In the genomic region with DNA sequence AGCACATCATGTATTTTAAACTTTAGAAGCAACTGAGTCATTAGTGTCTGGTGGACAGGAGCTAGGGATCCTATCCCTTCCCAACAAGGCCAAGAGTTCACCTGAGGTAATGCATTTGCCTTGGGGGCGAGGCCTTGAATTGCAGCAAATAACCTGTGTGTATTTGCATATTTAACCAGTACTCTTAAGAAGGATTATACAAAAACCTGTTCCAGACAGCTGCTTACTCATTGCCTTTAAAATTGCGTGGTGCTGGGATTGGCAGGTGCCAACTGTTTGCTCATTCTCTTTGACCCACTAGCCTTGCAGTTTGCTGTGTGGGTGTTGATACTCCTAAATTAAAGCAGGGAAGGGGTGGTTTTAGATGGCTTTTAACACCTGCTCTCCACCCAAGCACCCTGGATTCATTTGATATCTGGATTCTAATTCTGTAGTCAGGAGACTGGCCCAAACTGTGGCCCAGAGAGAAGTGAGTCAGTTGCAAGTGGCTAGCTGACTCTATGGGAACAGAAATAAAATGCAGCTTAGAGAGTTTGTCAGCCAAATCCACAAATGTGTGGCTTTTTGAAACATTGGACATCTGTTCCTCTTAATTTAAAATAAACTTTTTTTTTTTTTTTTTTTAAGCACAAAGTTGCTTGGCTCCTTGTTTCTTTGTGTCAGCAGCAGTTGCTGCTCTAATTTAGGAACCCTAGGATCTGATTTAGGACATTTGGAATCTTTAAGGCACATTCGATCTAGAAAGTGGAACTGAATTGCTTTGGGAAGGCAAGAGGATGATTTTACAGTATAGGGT, we compare ENCODE assay signal across 1 cellular context.
TF ChIP-seq lines count a peak whose summit lies in the region.

No MANE protein-coding gene starts in this region.

TF ChIP-seq in GM12878, 131 proteins besides CTCF, POLR2A, EP300 and RAD21 (continued from another document and continues in another):
- no peak for TF ChIP-seq HDAC6 (IDR thresholded peaks at IDR 0.05; ENCODE audit: unreplicated experiment)
- TF ChIP-seq, protein P1, sequence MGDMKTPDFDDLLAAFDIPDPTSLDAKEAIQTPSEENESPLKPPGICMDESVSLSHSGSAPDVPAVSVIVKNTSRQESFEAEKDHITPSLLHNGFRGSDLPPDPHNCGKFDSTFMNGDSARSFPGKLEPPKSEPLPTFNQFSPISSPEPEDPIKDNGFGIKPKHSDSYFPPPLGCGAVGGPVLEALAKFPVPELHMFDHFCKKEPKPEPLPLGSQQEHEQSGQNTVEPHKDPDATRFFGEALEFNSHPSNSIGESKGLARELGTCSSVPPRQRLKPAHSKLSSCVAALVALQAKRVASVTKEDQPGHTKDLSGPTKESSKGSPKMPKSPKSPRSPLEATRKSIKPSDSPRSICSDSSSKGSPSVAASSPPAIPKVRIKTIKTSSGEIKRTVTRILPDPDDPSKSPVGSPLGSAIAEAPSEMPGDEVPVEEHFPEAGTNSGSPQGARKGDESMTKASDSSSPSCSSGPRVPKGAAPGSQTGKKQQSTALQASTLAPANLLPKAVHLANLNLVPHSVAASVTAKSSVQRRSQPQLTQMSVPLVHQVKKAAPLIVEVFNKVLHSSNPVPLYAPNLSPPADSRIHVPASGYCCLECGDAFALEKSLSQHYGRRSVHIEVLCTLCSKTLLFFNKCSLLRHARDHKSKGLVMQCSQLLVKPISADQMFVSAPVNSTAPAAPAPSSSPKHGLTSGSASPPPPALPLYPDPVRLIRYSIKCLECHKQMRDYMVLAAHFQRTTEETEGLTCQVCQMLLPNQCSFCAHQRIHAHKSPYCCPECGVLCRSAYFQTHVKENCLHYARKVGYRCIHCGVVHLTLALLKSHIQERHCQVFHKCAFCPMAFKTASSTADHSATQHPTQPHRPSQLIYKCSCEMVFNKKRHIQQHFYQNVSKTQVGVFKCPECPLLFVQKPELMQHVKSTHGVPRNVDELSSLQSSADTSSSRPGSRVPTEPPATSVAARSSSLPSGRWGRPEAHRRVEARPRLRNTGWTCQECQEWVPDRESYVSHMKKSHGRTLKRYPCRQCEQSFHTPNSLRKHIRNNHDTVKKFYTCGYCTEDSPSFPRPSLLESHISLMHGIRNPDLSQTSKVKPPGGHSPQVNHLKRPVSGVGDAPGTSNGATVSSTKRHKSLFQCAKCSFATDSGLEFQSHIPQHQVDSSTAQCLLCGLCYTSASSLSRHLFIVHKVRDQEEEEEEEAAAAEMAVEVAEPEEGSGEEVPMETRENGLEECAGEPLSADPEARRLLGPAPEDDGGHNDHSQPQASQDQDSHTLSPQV (IDR thresholded peaks at IDR 0.05), result no peak
- peak; percentile 80; the same call in 1 of the 2 replicates for TF ChIP-seq NFXL1 (IDR thresholded peaks at IDR 0.05; ENCODE audit: borderline replicate concordance)
- TF ChIP-seq, protein P2, sequence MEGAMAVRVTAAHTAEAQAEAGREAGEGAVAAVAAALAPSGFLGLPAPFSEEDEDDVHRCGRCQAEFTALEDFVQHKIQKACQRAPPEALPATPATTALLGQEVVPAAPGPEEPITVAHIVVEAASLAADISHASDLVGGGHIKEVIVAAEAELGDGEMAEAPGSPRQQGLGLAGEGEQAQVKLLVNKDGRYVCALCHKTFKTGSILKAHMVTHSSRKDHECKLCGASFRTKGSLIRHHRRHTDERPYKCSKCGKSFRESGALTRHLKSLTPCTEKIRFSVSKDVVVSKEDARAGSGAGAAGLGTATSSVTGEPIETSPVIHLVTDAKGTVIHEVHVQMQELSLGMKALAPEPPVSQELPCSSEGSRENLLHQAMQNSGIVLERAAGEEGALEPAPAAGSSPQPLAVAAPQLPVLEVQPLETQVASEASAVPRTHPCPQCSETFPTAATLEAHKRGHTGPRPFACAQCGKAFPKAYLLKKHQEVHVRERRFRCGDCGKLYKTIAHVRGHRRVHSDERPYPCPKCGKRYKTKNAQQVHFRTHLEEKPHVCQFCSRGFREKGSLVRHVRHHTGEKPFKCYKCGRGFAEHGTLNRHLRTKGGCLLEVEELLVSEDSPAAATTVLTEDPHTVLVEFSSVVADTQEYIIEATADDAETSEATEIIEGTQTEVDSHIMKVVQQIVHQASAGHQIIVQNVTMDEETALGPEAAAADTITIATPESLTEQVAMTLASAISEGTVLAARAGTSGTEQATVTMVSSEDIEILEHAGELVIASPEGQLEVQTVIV (IDR thresholded peaks at IDR 0.05; ENCODE audit: borderline replicate concordance, partially characterized antibody), result no peak
- TF ChIP-seq SUZ12 (IDR thresholded peaks at IDR 0.05; ENCODE audit: unreplicated experiment), result no peak
- TF ChIP-seq HCFC1 (IDR thresholded peaks at IDR 0.05; ENCODE audit: low read length), result no peak
- TF ChIP-seq, protein P3, sequence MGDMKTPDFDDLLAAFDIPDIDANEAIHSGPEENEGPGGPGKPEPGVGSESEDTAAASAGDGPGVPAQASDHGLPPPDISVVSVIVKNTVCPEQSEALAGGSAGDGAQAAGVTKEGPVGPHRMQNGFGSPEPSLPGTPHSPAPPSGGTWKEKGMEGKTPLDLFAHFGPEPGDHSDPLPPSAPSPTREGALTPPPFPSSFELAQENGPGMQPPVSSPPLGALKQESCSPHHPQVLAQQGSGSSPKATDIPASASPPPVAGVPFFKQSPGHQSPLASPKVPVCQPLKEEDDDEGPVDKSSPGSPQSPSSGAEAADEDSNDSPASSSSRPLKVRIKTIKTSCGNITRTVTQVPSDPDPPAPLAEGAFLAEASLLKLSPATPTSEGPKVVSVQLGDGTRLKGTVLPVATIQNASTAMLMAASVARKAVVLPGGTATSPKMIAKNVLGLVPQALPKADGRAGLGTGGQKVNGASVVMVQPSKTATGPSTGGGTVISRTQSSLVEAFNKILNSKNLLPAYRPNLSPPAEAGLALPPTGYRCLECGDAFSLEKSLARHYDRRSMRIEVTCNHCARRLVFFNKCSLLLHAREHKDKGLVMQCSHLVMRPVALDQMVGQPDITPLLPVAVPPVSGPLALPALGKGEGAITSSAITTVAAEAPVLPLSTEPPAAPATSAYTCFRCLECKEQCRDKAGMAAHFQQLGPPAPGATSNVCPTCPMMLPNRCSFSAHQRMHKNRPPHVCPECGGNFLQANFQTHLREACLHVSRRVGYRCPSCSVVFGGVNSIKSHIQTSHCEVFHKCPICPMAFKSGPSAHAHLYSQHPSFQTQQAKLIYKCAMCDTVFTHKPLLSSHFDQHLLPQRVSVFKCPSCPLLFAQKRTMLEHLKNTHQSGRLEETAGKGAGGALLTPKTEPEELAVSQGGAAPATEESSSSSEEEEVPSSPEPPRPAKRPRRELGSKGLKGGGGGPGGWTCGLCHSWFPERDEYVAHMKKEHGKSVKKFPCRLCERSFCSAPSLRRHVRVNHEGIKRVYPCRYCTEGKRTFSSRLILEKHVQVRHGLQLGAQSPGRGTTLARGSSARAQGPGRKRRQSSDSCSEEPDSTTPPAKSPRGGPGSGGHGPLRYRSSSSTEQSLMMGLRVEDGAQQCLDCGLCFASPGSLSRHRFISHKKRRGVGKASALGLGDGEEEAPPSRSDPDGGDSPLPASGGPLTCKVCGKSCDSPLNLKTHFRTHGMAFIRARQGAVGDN (IDR thresholded peaks at IDR 0.05), result no peak
- TF ChIP-seq ZNF24 (IDR thresholded peaks at IDR 0.05), result no peak
- TF ChIP-seq KAT2A (conservative IDR thresholded peaks at IDR 0.05; ENCODE audit: control insufficient read depth, low read depth, low read length), result no peak
- 0 out of 2 replicates have a peak, but pooled peaks have one; percentile 11 for TF ChIP-seq STAT3 (IDR thresholded peaks at IDR 0.05; ENCODE audit: low read depth, low read length)
- no peak for TF ChIP-seq NBN (IDR thresholded peaks at IDR 0.05)
- TF ChIP-seq ZNF274 (IDR thresholded peaks at IDR 0.05; ENCODE audit: insufficient read depth, insufficient read length), result no peak
- TF ChIP-seq ZBED1 (IDR thresholded peaks at IDR 0.05; ENCODE audit: borderline replicate concordance), result no peak
- TF ChIP-seq, protein P4, sequence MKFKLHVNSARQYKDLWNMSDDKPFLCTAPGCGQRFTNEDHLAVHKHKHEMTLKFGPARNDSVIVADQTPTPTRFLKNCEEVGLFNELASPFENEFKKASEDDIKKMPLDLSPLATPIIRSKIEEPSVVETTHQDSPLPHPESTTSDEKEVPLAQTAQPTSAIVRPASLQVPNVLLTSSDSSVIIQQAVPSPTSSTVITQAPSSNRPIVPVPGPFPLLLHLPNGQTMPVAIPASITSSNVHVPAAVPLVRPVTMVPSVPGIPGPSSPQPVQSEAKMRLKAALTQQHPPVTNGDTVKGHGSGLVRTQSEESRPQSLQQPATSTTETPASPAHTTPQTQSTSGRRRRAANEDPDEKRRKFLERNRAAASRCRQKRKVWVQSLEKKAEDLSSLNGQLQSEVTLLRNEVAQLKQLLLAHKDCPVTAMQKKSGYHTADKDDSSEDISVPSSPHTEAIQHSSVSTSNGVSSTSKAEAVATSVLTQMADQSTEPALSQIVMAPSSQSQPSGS (IDR thresholded peaks at IDR 0.05; ENCODE audit: low read length), result peak; percentile 19; the same call in 1 of the 2 replicates
- TF ChIP-seq RCOR1 (conservative IDR thresholded peaks at IDR 0.05; ENCODE audit: low read depth, low read length), result no peak
- no peak for TF ChIP-seq ZNF622 (IDR thresholded peaks at IDR 0.05)
- TF ChIP-seq, protein P5, sequence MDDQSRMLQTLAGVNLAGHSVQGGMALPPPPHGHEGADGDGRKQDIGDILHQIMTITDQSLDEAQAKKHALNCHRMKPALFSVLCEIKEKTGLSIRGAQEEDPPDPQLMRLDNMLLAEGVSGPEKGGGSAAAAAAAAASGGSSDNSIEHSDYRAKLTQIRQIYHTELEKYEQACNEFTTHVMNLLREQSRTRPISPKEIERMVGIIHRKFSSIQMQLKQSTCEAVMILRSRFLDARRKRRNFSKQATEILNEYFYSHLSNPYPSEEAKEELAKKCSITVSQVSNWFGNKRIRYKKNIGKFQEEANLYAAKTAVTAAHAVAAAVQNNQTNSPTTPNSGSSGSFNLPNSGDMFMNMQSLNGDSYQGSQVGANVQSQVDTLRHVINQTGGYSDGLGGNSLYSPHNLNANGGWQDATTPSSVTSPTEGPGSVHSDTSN (IDR thresholded peaks at IDR 0.05; ENCODE audit: insufficient replicate concordance, low read depth, low read length), result no peak
- TF ChIP-seq SMAD5 (IDR thresholded peaks at IDR 0.05; ENCODE audit: low read depth), result peak; percentile 47; the same call in 1 of the 2 replicates
- TF ChIP-seq FOXK2 (IDR thresholded peaks at IDR 0.05), result no peak
- no peak for TF ChIP-seq SMAD1 (IDR thresholded peaks at IDR 0.05; ENCODE audit: low read depth, partially characterized antibody)
- no peak for TF ChIP-seq KLF5 (IDR thresholded peaks at IDR 0.05; ENCODE audit: partially characterized antibody)
- TF ChIP-seq EGR1 (IDR thresholded peaks at IDR 0.05; ENCODE audit: borderline replicate concordance in 1 of 2, low read depth in 2 of 2, low read length in 2 of 2), result no peak
- TF ChIP-seq YY1 (IDR thresholded peaks at IDR 0.05; ENCODE audit: low read depth, low read length), result no peak
- TF ChIP-seq NFYA (IDR thresholded peaks at IDR 0.05; ENCODE audit: borderline replicate concordance, low read depth, low read length), result no peak
- no peak for TF ChIP-seq CBX5 (IDR thresholded peaks at IDR 0.05; ENCODE audit: low read depth)
- TF ChIP-seq RELA (IDR thresholded peaks at IDR 0.05; ENCODE audit: borderline replicate concordance, partially characterized antibody), result no peak
- TF ChIP-seq NR2C1 (IDR thresholded peaks at IDR 0.05), result no peak; the same call in 1 of the 2 replicates
- peak; percentile 21; the same call in 1 of the 2 replicates for TF ChIP-seq NR2F1 (conservative IDR thresholded peaks at IDR 0.05)
- TF ChIP-seq, protein P6, sequence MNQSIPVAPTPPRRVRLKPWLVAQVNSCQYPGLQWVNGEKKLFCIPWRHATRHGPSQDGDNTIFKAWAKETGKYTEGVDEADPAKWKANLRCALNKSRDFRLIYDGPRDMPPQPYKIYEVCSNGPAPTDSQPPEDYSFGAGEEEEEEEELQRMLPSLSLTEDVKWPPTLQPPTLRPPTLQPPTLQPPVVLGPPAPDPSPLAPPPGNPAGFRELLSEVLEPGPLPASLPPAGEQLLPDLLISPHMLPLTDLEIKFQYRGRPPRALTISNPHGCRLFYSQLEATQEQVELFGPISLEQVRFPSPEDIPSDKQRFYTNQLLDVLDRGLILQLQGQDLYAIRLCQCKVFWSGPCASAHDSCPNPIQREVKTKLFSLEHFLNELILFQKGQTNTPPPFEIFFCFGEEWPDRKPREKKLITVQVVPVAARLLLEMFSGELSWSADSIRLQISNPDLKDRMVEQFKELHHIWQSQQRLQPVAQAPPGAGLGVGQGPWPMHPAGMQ (IDR thresholded peaks at IDR 0.05; ENCODE audit: borderline replicate concordance), result no peak
- TF ChIP-seq MYB (IDR thresholded peaks at IDR 0.05; ENCODE audit: borderline replicate concordance, low read depth, low read length), result no peak
- TF ChIP-seq SREBF1 (IDR thresholded peaks at IDR 0.05; ENCODE audit: low read length), result no peak
- TF ChIP-seq, protein P7, sequence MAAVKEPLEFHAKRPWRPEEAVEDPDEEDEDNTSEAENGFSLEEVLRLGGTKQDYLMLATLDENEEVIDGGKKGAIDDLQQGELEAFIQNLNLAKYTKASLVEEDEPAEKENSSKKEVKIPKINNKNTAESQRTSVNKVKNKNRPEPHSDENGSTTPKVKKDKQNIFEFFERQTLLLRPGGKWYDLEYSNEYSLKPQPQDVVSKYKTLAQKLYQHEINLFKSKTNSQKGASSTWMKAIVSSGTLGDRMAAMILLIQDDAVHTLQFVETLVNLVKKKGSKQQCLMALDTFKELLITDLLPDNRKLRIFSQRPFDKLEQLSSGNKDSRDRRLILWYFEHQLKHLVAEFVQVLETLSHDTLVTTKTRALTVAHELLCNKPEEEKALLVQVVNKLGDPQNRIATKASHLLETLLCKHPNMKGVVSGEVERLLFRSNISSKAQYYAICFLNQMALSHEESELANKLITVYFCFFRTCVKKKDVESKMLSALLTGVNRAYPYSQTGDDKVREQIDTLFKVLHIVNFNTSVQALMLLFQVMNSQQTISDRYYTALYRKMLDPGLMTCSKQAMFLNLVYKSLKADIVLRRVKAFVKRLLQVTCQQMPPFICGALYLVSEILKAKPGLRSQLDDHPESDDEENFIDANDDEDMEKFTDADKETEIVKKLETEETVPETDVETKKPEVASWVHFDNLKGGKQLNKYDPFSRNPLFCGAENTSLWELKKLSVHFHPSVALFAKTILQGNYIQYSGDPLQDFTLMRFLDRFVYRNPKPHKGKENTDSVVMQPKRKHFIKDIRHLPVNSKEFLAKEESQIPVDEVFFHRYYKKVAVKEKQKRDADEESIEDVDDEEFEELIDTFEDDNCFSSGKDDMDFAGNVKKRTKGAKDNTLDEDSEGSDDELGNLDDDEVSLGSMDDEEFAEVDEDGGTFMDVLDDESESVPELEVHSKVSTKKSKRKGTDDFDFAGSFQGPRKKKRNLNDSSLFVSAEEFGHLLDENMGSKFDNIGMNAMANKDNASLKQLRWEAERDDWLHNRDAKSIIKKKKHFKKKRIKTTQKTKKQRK (IDR thresholded peaks at IDR 0.05; ENCODE audit: low read depth, low read length), result no peak
- no peak for TF ChIP-seq KDM1A (IDR thresholded peaks at IDR 0.05; ENCODE audit: borderline replicate concordance)
- TF ChIP-seq CREM (IDR thresholded peaks at IDR 0.05; ENCODE audit: low read depth), result no peak
- TF ChIP-seq POLR2AphosphoS5 (IDR thresholded peaks at IDR 0.05; ENCODE audit: low read length), result no peak
- no peak for TF ChIP-seq WRNIP1 (IDR thresholded peaks at IDR 0.05; ENCODE audit: borderline replicate concordance, low read depth, low read length)
- TF ChIP-seq, protein P8, sequence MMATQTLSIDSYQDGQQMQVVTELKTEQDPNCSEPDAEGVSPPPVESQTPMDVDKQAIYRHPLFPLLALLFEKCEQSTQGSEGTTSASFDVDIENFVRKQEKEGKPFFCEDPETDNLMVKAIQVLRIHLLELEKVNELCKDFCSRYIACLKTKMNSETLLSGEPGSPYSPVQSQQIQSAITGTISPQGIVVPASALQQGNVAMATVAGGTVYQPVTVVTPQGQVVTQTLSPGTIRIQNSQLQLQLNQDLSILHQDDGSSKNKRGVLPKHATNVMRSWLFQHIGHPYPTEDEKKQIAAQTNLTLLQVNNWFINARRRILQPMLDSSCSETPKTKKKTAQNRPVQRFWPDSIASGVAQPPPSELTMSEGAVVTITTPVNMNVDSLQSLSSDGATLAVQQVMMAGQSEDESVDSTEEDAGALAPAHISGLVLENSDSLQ (IDR thresholded peaks at IDR 0.05), result peak; percentile 75
